10 cellular contexts compared by ENCODE assay signal in the genomic region with DNA sequence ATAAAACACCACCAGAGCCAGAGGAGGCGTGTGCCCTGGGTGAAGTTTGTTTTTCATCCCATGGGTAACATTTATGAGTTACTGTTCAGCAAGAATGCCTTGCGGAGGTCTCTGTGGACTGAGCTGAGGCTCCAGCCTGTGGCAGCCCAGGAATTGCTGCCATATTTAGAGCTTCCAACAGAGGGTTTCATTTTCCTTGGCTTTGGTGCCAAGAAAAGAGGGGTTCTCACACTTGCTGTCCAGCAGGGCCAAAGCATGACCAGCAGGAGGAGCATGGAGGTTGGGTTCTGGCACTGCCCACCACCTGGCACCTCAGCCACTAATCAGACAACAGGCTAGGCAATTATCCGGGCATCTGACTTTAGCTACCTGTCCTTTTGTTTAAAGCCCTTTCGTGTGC. TPM values are rescaled to one million over a fixed set of nuclear protein-coding genes. Genes with fewer than 3 reads are reported as not detected.
DNase-seq lines count a peak whose midpoint lies in the region; ATAC-seq and TF ChIP-seq lines count a peak whose summit lies in the region.
"Had no signal": no experiment of that assay in that cellular context is flagged by ENCODE, and none has a peak within 500 bp of the region (broad histone marks: within the 10 kb centered on the region; RNA-seq: fewer than 3 reads in every experiment).

No MANE protein-coding gene starts in this region.

- H3K36me3 ChIP-seq in heart right ventricle (no peaks in the 10 kb centered on the region), lung (ENCODE audit: control insufficient read depth in 2 of 2, insufficient read depth in 2 of 2, low read length in 2 of 2) (no peaks in the 10 kb centered on the region), vagina (no peaks in the 10 kb centered on the region)

- H3K27ac ChIP-seq in heart right ventricle: peak overlapping the region in 9 of 10 donors; percentile 19 to 91 (median 86)
- peak overlapping the region; percentile 68 for H3K27ac ChIP-seq in caudate nucleus (ENCODE audit: low read depth, low read length)
- peak overlapping the region; percentile 73 to 87 for H3K27ac ChIP-seq in lung (ENCODE audit: low read depth in 1 of 2, low read length in 1 of 2)
- H3K27ac ChIP-seq in vagina: peak overlapping the region; percentile 82

- H3K4me3 ChIP-seq in heart right ventricle (peak overlapping the region in 4 of 10 donors; percentile 7 to 49 (median 42)), lung (no peak overlapping the region), vagina (no peak overlapping the region)

- DNase-seq in heart right ventricle (no peak), cardiac septum (ENCODE audit: low spot score) (no peak), caudate nucleus (lab: John Stamatoyannopoulos, UW) (peak in 5 of 61 donors; percentile 10 to 62 (median 36)), lung (ENCODE audit: low spot score) (no peak), vagina (ENCODE audit: extremely low spot score in 2 of 2) (no peak), NCI-H2029 (lab: John Stamatoyannopoulos, UW) (no peak)
- DNase-seq: CD4-positive, alpha-beta T cell; NCI-H187 had no signal

- H3K4me1 ChIP-seq in heart right ventricle (peaks cover 63 to 100% (median 98%) of the 10 kb centered on the region in 9 donors), lung (ENCODE audit: control insufficient read depth in 2 of 2, insufficient read depth in 2 of 2, low read length in 2 of 2) (peaks cover 55 to 84% of the 10 kb centered on the region in 2 donors), vagina (peaks cover 99% of the 10 kb centered on the region)

- H3K27me3 ChIP-seq in heart right ventricle: no peaks in the 10 kb centered on the region
- no peaks in the 10 kb centered on the region for H3K27me3 ChIP-seq in lung (ENCODE audit: control insufficient read depth, insufficient read depth)
- H3K27me3 ChIP-seq in vagina: no peaks in the 10 kb centered on the region

- H3K9me3 ChIP-seq in heart right ventricle (no peaks in the 10 kb centered on the region), lung (ENCODE audit: control insufficient read depth in 2 of 2, insufficient read depth in 1 of 2, low read length in 1 of 2) (no peaks in the 10 kb centered on the region), vagina (no peaks in the 10 kb centered on the region)

- WGBS in heart right ventricle, 2 donors: 76 to 86% methylated on average over 4 of the region's 4 CpGs
- WGBS in lung, 2 donors: 72 to 80% methylated on average over 4 of the region's 4 CpGs

- intact Hi-C loops in heart right ventricle (cut with DNase I) (loop anchor here in 1 of 10 donors (2.0 kb wide), 1 partner anchor 27 kb away; no protein-coding TSS in a partner anchor), cardiac septum (cut with DNase I) (loop anchor here (2.0 to 10.0 kb wide), 2 partner anchors 19 to 511 kb away; no protein-coding TSS in a partner anchor), vagina (cut with DNase I) (no loop called here)

- TF ChIP-seq CTCF in heart right ventricle (IDR thresholded peaks at IDR 0.05) (peak in 7 of 9 donors; percentile 24 to 50 (median 36)), lung (IDR thresholded peaks at IDR 0.05; ENCODE audit: control extremely low read depth, extremely low read depth) (no peak), vagina (IDR thresholded peaks at IDR 0.05) (no peak)

- no peak for TF ChIP-seq POLR2A in vagina (IDR thresholded peaks at IDR 0.05)

- ATAC-seq in heart right ventricle (no peak), lung (ENCODE audit: insufficient read depth, low FRiP score) (no peak), HG02678 (IDR thresholded peaks at IDR 0.05; ENCODE audit: unreplicated experiment) (no peak), GM18868 (IDR thresholded peaks at IDR 0.05; ENCODE audit: unreplicated experiment) (no peak)

RNA-seq across cellular contexts. Expression of a gene that starts 36.7 kb away (rescaled TPM):
- total RNA-seq in heart right ventricle (100 to 1,000 TPM; 176 to 415 (median 210) TPM), cardiac septum (139 TPM), lung (1,000 to 10,000 TPM in 1 of 2 donors, 100 to 1,000 TPM in 1; 424 to 1,051 TPM), vagina (222 TPM)
- polyA plus RNA-seq in heart right ventricle (100 to 1,000 TPM; 112 to 119 TPM), lung (100 to 1,000 TPM; 233 to 337 TPM)

Comparison
In these comparisons a context has a peak if more than half of its experiments do, and no peak if none do; other contexts are left out.
1. CTCF ChIP-seq: peak in heart right ventricle (7 of 9); none in lung (single experiment) and vagina (0 of 3).
2. Peak in every context shown above with its lines, with median percentiles within 50 percentile points of each other: H3K27ac ChIP-seq.